Comparison of ENCODE assay signal across 29 cellular contexts in the genomic region with DNA sequence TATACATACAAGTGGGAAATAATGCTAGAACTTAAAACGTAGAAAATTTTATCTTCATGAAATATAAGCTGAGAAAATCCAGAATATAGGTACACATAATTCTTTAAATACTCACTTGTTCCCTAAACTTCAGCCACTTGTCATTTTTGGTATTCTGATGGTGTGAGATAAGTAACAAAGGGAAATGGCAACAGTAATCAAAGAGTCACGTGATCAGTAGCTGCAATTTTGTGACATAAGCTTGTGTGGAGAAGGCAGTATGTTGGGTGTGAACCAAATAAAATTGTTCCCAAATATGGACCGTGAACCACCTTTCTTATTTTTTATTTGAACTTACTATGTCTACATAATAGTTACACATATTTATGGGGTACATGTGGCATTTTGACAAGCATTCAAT.
"Had no signal": no experiment of that assay in that cellular context is flagged by ENCODE, and none has a peak within 500 bp of the region (broad histone marks: within the 10 kb centered on the region; RNA-seq: fewer than 3 reads in every experiment).

No MANE protein-coding gene starts in this region.

- H3K4me3 ChIP-seq: colonic mucosa, coronary artery, dorsolateral prefrontal cortex, esophagus muscularis mucosa, esophagus squamous epithelium, gastrocnemius medialis, gastroesophageal sphincter, heart left ventricle, heart right ventricle had no signal

- H3K27me3 ChIP-seq: colonic mucosa, esophagus squamous epithelium, foreskin keratinocyte, gastrocnemius medialis, heart left ventricle, heart right ventricle had no signal

- H3K4me3 Mint-ChIP-seq: dendritic cell treated with granulocyte-macrophage colony-stimulating factor and Interleukin-4, amounts not matched to agents 40 ng/mL and 50 ng/mL, for 4 days; effector memory CD8-positive, alpha-beta T cell; endodermal cell had no signal

- H3K36me3 ChIP-seq: colonic mucosa, esophagus muscularis mucosa, esophagus squamous epithelium, gastrocnemius medialis, gastroesophageal sphincter, heart left ventricle, heart right ventricle had no signal

- H3K4me1 Mint-ChIP-seq: endodermal cell had no signal

- H3K9me3 Mint-ChIP-seq: endodermal cell had no signal

- ATAC-seq: effector memory CD8-positive, alpha-beta T cell; esophagus mucosa; foreskin keratinocyte; gastrocnemius medialis; gastroesophageal sphincter; heart left ventricle; heart right ventricle had no signal

- H3K27ac ChIP-seq: colonic mucosa, coronary artery, dorsolateral prefrontal cortex, epithelial cell of prostate, esophagus muscularis mucosa, esophagus squamous epithelium, foreskin keratinocyte, gastrocnemius medialis, gastroesophageal sphincter, heart left ventricle, heart right ventricle had no signal

- H3K27ac Mint-ChIP-seq: dendritic cell treated with granulocyte-macrophage colony-stimulating factor and Interleukin-4, amounts not matched to agents 40 ng/mL and 50 ng/mL, for 4 days; effector memory CD8-positive, alpha-beta T cell; endodermal cell had no signal

- H3K4me1 ChIP-seq: colonic mucosa, esophagus muscularis mucosa, esophagus squamous epithelium, foreskin keratinocyte, gastrocnemius medialis, gastroesophageal sphincter, heart left ventricle, heart right ventricle had no signal

- FAIRE-seq: colon, endometrium, endothelial cell of umbilical vein, frontal cortex had no signal

- H3K27me3 Mint-ChIP-seq: dendritic cell treated with granulocyte-macrophage colony-stimulating factor and Interleukin-4, amounts not matched to agents 40 ng/mL and 50 ng/mL, for 4 days had no signal

- DNase-seq: colonic mucosa; cortex of kidney; dermis blood vessel endothelial cell; dorsolateral prefrontal cortex; effector CD4-positive, alpha-beta T cell; effector CD8-positive, alpha-beta T cell; effector memory CD4-positive, alpha-beta T cell; effector memory CD8-positive, alpha-beta T cell; endodermal cell; erythroblast; esophagus squamous epithelium; foreskin fibroblast; foreskin keratinocyte; foreskin melanocyte; gastrocnemius medialis; glutamatergic neuron; head of caudate nucleus; heart left ventricle; heart right ventricle had no signal

- H3K9me3 ChIP-seq: colonic mucosa, esophagus muscularis mucosa, gastrocnemius medialis, gastroesophageal sphincter, heart left ventricle had no signal
